18 cellular contexts compared by ENCODE assay signal in genomic region chr6:79669766-79670165, GRCh38.
"Had no signal": no experiment of that assay in that cellular context is flagged by ENCODE, and none has a peak within 500 bp of the region (broad histone marks: within the 10 kb centered on the region; RNA-seq: fewer than 3 reads in every experiment).

No MANE protein-coding gene starts in this region.

- H3K27ac Mint-ChIP-seq: naive B cell; T-helper 1 cell treated with Interleukin-12 subunit alpha and Interleukin-12 subunit beta and Interleukin-4 antibody, amounts not matched to agents 30 μg/mL and 1 μg/mL, for 36 hours; WTC11 had no signal

- H3K36me3 Mint-ChIP-seq: naive B cell had no signal

- H3K27me3 Mint-ChIP-seq: brain, naive B cell had no signal

- H3K36me3 ChIP-seq: prostate gland, spleen had no signal

- DNase-seq: activated CD4-positive, alpha-beta T cell treated with anti-CD3 and anti-CD28 coated beads, Interleukin-2, amount 50 U/mL, for 48 hours; activated naive CD4-positive, alpha-beta T cell treated with Interleukin-2 at 50 U/mL for 16 hours; activated T-cell treated with anti-CD3 and anti-CD28 coated beads, Interleukin-2, amount 50 U/mL, for 48 hours; aorta; heart left ventricle; left ventricle myocardium superior; mesenchymal stem cell; mucosa of descending colon; naive B cell; spleen; stimulated activated CD4-positive, alpha-beta T cell treated with anti-CD3 and anti-CD28 coated beads, Interleukin-4, amount 100 ng/mL, for 24 hours; stimulated activated naive CD8-positive, alpha-beta T cell treated with anti-CD3 and anti-CD28 coated beads, Interleukin-15, Interleukin-2, amounts not matched to agents 100 U/mL and 50 U/mL, for 24 hours; T1000 had no signal

- H3K9me3 Mint-ChIP-seq: brain; naive B cell; T-helper 1 cell treated with Interleukin-12 subunit alpha and Interleukin-12 subunit beta and Interleukin-4 antibody, amounts not matched to agents 30 μg/mL and 1 μg/mL, for 36 hours; WTC11 had no signal

- H3K9me3 ChIP-seq: heart left ventricle, mucosa of descending colon, prostate gland, spleen, tibial nerve had no signal

- H3K4me3 ChIP-seq: heart left ventricle, mucosa of descending colon, prostate gland, spleen, tibial nerve had no signal

- ATAC-seq: heart left ventricle; left ventricle myocardium superior; mucosa of descending colon; stimulated activated naive CD8-positive, alpha-beta T cell treated with anti-CD3 and anti-CD28 coated beads, Interleukin-15, Interleukin-2, amounts not matched to agents 100 U/mL and 50 U/mL, for 24 hours; WTC11 had no signal

- H3K27me3 ChIP-seq: heart left ventricle, spleen, tibial nerve had no signal

- H3K4me3 Mint-ChIP-seq: brain; naive B cell; T-helper 1 cell treated with Interleukin-12 subunit alpha and Interleukin-12 subunit beta and Interleukin-4 antibody, amounts not matched to agents 30 μg/mL and 1 μg/mL, for 36 hours; WTC11 had no signal

- H3K27ac ChIP-seq: prostate gland, spleen, tibial nerve had no signal
